6 cellular contexts compared by ENCODE assay signal in the genomic region with DNA sequence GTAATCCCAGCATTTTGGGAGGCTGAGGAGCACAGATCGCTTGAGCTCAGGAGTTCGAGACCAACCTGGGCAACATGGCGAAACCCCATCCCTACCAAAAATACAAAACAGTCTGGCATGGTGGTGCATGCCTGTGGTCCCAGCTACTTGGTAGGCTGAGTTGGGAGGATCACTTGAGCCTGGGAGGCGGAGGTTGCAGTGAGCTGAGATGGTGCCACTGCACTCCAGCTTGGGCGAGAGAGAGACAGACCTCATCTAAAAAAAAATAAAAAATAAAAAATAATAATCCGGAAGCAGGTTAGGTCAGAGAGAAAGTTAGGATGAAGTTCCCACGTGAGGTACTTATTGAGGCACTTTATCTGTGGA. TPM values are rescaled to one million over a fixed set of nuclear protein-coding genes. Genes with fewer than 3 reads are reported as not detected.
DNase-seq lines count a peak whose midpoint lies in the region; TF ChIP-seq lines count a peak whose summit lies in the region.
"Not testable (repeated sequence)": the region's sequence is repeated elsewhere in the genome, so short reads cannot be mapped to it uniquely, and the experiment has no call there.

No MANE protein-coding gene starts in this region.

- WGBS in stomach, 5 donors: 34 to 46% (median 37%) methylated on average over 7 of the region's 7 CpGs

- not testable (repeated sequence) for H3K9me2 ChIP-seq in PC-9 (ENCODE audit: insufficient read depth)

- not testable (repeated sequence) for TF ChIP-seq POLR2A in stomach (IDR thresholded peaks at IDR 0.05)

- peaks cover 12% of the 10 kb centered on the region for H3K79me2 ChIP-seq in PC-9 (ENCODE audit: low read depth)

- H3F3A ChIP-seq in PC-9 (ENCODE audit: insufficient read depth, low read depth): peaks cover 24% of the 10 kb centered on the region

- H3K4me1 Mint-ChIP-seq in CD8-positive, alpha-beta memory T cell: peaks cover 27 to 38% (median 29%) of the 10 kb centered on the region in 3 donors

- peak overlapping the region; percentile 76 for H3K4me3 ChIP-seq in CD8-positive, alpha-beta memory T cell (ENCODE audit: low read length)
- H3K4me3 ChIP-seq in PC-9 (peak overlapping the region; percentile 99), fibroblast of pulmonary artery (replicated peaks; ENCODE audit: low read depth, low read length) (peak overlapping the region; percentile 90), muscle layer of colon (ENCODE audit: low read depth in 1 of 2, low read length in 2 of 2) (peak overlapping the region; percentile 93 to 98), stomach (peak overlapping the region; percentile 91 to 99 (median 97))

- CTCF ChIA-PET in CD8-positive, alpha-beta memory T cell (lab: Charles Lee): interaction anchor here (0.7 to 11.1 kb wide), 15 partner anchors 7 to 89 kb away, joined by 3 to 118 read pairs (median 4); partner anchors contain the start of genes CERS5 and COX14
- CTCF ChIA-PET in PC-9 (lab: Charles Lee): interaction anchor here (0.6 to 2.5 kb wide), 7 partner anchors 26 to 999 kb away, joined by 3 to 21 read pairs (median 5); partner anchors contain the start of genes COX14 and CSRNP2

- peak in 1 of 5 donors; percentile 39 for DNase-seq in CD8-positive, alpha-beta memory T cell
- DNase-seq in PC-9; fibroblast of pulmonary artery (ENCODE audit: low read depth); stomach: not testable (repeated sequence)

- not testable (repeated sequence) for H3K9me3 ChIP-seq in CD8-positive, alpha-beta memory T cell (ENCODE audit: low read length); PC-9 (ENCODE audit: insufficient read depth, low read depth); muscle layer of colon (ENCODE audit: low read length); stomach

- peak overlapping the region; percentile 95 to 98 (median 97) for H3K27ac Mint-ChIP-seq in CD8-positive, alpha-beta memory T cell

- peak overlapping the region; percentile 90 for H3K9ac ChIP-seq in muscle layer of colon (ENCODE audit: low read length)

- not testable (repeated sequence) for H3K9me3 Mint-ChIP-seq in CD8-positive, alpha-beta memory T cell

- H3K4me3 Mint-ChIP-seq in CD8-positive, alpha-beta memory T cell: peak overlapping the region; percentile 94 to 97 (median 96)

- intact Hi-C loops in PC-9 (cut with micrococcal nuclease; ENCODE audit: unreplicated experiment): loop anchor here (2.0 to 10.0 kb wide), 2 partner anchors 26 to 320 kb away; partner anchors contain the start of gene LARP4
- intact Hi-C loops in stomach (cut with DNase I; ENCODE audit: low total_unique reads): not testable (repeated sequence)

- H3K27ac ChIP-seq in CD8-positive, alpha-beta memory T cell (ENCODE audit: low read depth, low read length): peak overlapping the region; percentile 89
- H3K27ac ChIP-seq in PC-9 (peak overlapping the region; percentile 69), angular gyrus (ENCODE audit: low read depth, low read length) (peak overlapping the region; percentile 89), muscle layer of colon (ENCODE audit: low read depth, low read length) (peak overlapping the region; percentile 95), stomach (peak overlapping the region; percentile 96 to 98 (median 97))

- H2AFZ ChIP-seq in PC-9: peak overlapping the region; percentile 99

- peaks cover 18% of the 10 kb centered on the region for H3K4me1 ChIP-seq in CD8-positive, alpha-beta memory T cell (ENCODE audit: insufficient read depth, low read length)
- H3K4me1 ChIP-seq in PC-9 (replicated peaks; ENCODE audit: insufficient read depth): peaks cover 28% of the 10 kb centered on the region
- not testable (repeated sequence) for H3K4me1 ChIP-seq in muscle layer of colon (ENCODE audit: insufficient read depth, low read length)
- H3K4me1 ChIP-seq in stomach: peaks cover 14 to 44% (median 26%) of the 10 kb centered on the region in 4 donors

- H3K4me2 ChIP-seq in PC-9: peak overlapping the region; percentile 99

- H3K36me3 Mint-ChIP-seq in CD8-positive, alpha-beta memory T cell: peaks cover 0 to 33% (median 8%) of the 10 kb centered on the region in 3 donors

- POLR2A ChIA-PET in CD8-positive, alpha-beta memory T cell (lab: Charles Lee): interaction anchor here (0.5 to 2.5 kb wide), 6 partner anchors 27 to 319 kb away, joined by 3 to 48 read pairs (median 4); partner anchors contain the start of genes CERS5, COX14 and RACGAP1
- POLR2A ChIA-PET in PC-9 (lab: Charles Lee; ENCODE audit: unreplicated experiment): interaction anchor here (0.5 to 1.0 kb wide), 18 partner anchors 10 to 918 kb away, joined by 3 to 35 read pairs (median 7); partner anchors contain the start of genes CERS5 and COX14

- H4K20me1 ChIP-seq in PC-9 (ENCODE audit: insufficient read depth): not testable (repeated sequence)

- TF ChIP-seq EP300 in stomach (IDR thresholded peaks at IDR 0.05): not testable (repeated sequence)

- not testable (repeated sequence) for BruUV-seq in PC-9 (replicated peaks; lab: Mats Ljungman, UMichigan)

- H3K27me3 ChIP-seq in CD8-positive, alpha-beta memory T cell (ENCODE audit: insufficient read depth, low read length, poor library complexity, severe bottlenecking); PC-9 (ENCODE audit: insufficient read depth, low read depth); muscle layer of colon (ENCODE audit: control insufficient read depth in 1 of 2, insufficient read depth in 2 of 2, low read length in 2 of 2); stomach: not testable (repeated sequence)

- not testable (repeated sequence) for TF ChIP-seq CTCF in PC-9 (conservative IDR thresholded peaks at IDR 0.05); fibroblast of pulmonary artery (IDR thresholded peaks at IDR 0.05; ENCODE audit: low read length, missing control alignments); stomach (IDR thresholded peaks at IDR 0.05)

- not testable (repeated sequence) for H3K36me3 ChIP-seq in CD8-positive, alpha-beta memory T cell (ENCODE audit: insufficient read depth, low read length); PC-9 (ENCODE audit: low read depth)
- peaks cover 27% of the 10 kb centered on the region for H3K36me3 ChIP-seq in muscle layer of colon (ENCODE audit: insufficient read depth, low read length)
- peaks cover 22 to 33% (median 30%) of the 10 kb centered on the region in 4 donors for H3K36me3 ChIP-seq in stomach

- not testable (repeated sequence) for H3K27me3 Mint-ChIP-seq in CD8-positive, alpha-beta memory T cell

RNA-seq across cellular contexts. Expression of gene SMARCD1, which starts 0.8 kb away (rescaled TPM):
- total RNA-seq in CD8-positive, alpha-beta memory T cell: 10 to 100 TPM; 72.3 to 78.2 TPM
- 16.1 TPM for polyA plus RNA-seq in CD8-positive, alpha-beta memory T cell
- total RNA-seq in PC-9 (2021): 48.8 and 66.7 TPM in 2 replicates
- total RNA-seq in stomach: 10 to 100 TPM in 4 of 5 donors, 1 to 10 TPM in 1; 2.9 to 75.9 (median 23.8) TPM
- 10 to 100 TPM; 10.1 to 17.3 (median 14.9) TPM for polyA plus RNA-seq in stomach

RNA-seq across cellular contexts. Expression of gene GPD1, which starts 19.4 kb away (rescaled TPM):
- total RNA-seq in CD8-positive, alpha-beta memory T cell: under 1 TPM; 0.55 to 0.70 TPM
- polyA plus RNA-seq in CD8-positive, alpha-beta memory T cell: not detected
- total RNA-seq in PC-9 (2021) (0.24 and 1.0 TPM in 2 replicates), stomach (1 to 10 TPM in 4 of 5 donors, under 1 TPM in 1; 0.58 to 9.5 (median 5.9) TPM)
- polyA plus RNA-seq in stomach: 1 to 10 TPM in 2 of 3 donors, under 1 TPM in 1; 0.65 to 1.6 (median 1.4) TPM

RNA-seq across cellular contexts. Expression of gene ASIC1, which starts 27.0 kb away (rescaled TPM):
- total RNA-seq in CD8-positive, alpha-beta memory T cell: 1 to 10 TPM; 6.4 TPM
- polyA plus RNA-seq in CD8-positive, alpha-beta memory T cell: 0.07 TPM
- total RNA-seq in PC-9 (2021) (3.5 and 4.5 TPM in 2 replicates), stomach (1 to 10 TPM in 2 of 5 donors, under 1 TPM in 2, not detected in 1; 0.45 to 3.5 (median 1.3) TPM)
- polyA plus RNA-seq in stomach: 1 to 10 TPM in 2 of 3 donors, under 1 TPM in 1; 0.92 to 2.6 (median 1.2) TPM

RNA-seq across cellular contexts. Expression of gene COX14, which starts 27.6 kb away (rescaled TPM):
- 10 to 100 TPM; 58.7 to 59.2 TPM for total RNA-seq in CD8-positive, alpha-beta memory T cell
- 250 TPM for polyA plus RNA-seq in CD8-positive, alpha-beta memory T cell
- total RNA-seq in PC-9 (2021) (53.9 and 76.1 TPM in 2 replicates), stomach (10 to 100 TPM in 4 of 5 donors, 1 to 10 TPM in 1; 9.8 to 96.3 (median 31.8) TPM)
- 100 to 1,000 TPM in 2 of 3 donors, 10 to 100 TPM in 1; 93.8 to 153 (median 148) TPM for polyA plus RNA-seq in stomach

RNA-seq across cellular contexts. Expression of gene RACGAP1, which starts 59.1 kb away (rescaled TPM):
- 10 to 100 TPM; 79.3 to 84.3 TPM for total RNA-seq in CD8-positive, alpha-beta memory T cell
- 11.9 TPM for polyA plus RNA-seq in CD8-positive, alpha-beta memory T cell
- 108 and 112 TPM in 2 replicates for total RNA-seq in PC-9 (2021)
- total RNA-seq in stomach: 10 to 100 TPM in 4 of 5 donors, 1 to 10 TPM in 1; 9.3 to 36.7 (median 12.9) TPM
- polyA plus RNA-seq in stomach: 10 to 100 TPM in 2 of 3 donors, 1 to 10 TPM in 1; 7.9 to 13.4 (median 11.2) TPM
